Comparison of ENCODE assay signal across 8 cellular contexts in genomic region chr3:52277071-52277964, GRCh38.
A peak's percentile ranks its signal among the peaks of the same experiment; 100 is the strongest.
DNase-seq lines count a peak whose midpoint lies in the region; ATAC-seq and TF ChIP-seq lines count a peak whose summit lies in the region.

No MANE protein-coding gene starts in this region.

- peak overlapping the region; percentile 96 for H3K4me3 ChIP-seq in NB4 (ENCODE audit: low read depth, low read length)

- peak; percentile 27 for TF ChIP-seq POLR2A in NB4 (IDR thresholded peaks at IDR 0.05; ENCODE audit: extremely low read depth, insufficient read length)

- no peak for TF ChIP-seq CTCF in NB4 (IDR thresholded peaks at IDR 0.05; ENCODE audit: low read depth, low read length)

- peak; percentile 30 for DNase-seq in NCI-H2227 (lab: John Stamatoyannopoulos, UW; ENCODE audit: unreplicated experiment)
- no peak for DNase-seq in NCI-H2227 treated with DMSO at 0.1 percent for 48 hours (lab: John Stamatoyannopoulos, UW)
- DNase-seq in NB4 (ENCODE audit: low read depth), result peak; percentile 74
- peak; percentile 75 for DNase-seq in activated CD4-positive, CD25-positive, alpha-beta regulatory T cell treated with anti-CD3 and anti-CD28 coated beads, Interleukin-2, amount 50 U/mL, for 72 hours
- peak; percentile 58 for DNase-seq in cerebellar cortex (ENCODE audit: low spot score)
- DNase-seq in left kidney (ENCODE audit: low read depth, low spot score), result peak; percentile 87
- DNase-seq in stimulated activated CD4-positive, alpha-beta T cell treated with anti-CD3 and anti-CD28 coated beads, Interleukin-1b, Interleukin-23, amount 100 ng/mL, for 4 hours (ENCODE audit: low read depth in 2 of 2), result peak; percentile 63 to 66

- ATAC-seq in HG02852 (IDR thresholded peaks at IDR 0.05; ENCODE audit: unreplicated experiment), result no peak
